13 cellular contexts compared by ENCODE assay signal in the genomic region with DNA sequence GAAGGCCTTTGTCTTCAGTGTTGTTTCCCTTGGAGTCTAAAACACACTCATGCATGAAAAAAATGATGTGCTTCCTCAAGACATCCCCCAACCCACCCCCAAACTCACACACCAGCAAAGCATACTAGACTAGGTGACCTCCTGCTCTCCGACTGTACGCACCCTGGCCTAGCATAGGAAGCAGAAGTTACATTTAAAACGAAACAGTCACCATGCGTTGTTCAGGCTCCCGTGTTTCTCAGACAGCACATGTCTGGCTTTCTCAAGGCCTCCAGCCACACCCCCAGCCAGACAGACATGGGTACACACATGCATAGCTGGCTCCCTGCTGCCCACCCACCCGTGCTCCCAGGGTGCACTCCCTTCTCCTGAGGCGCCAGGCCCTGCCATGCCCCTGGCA. TPM values are rescaled to one million over a fixed set of nuclear protein-coding genes. Genes with fewer than 3 reads are reported as not detected.
DNase-seq lines count a peak whose midpoint lies in the region; ATAC-seq, FAIRE-seq and TF ChIP-seq lines count a peak whose summit lies in the region.
"Had no signal": no experiment of that assay in that cellular context is flagged by ENCODE, and none has a peak within 500 bp of the region (broad histone marks: within the 10 kb centered on the region; RNA-seq: fewer than 3 reads in every experiment).

No MANE protein-coding gene starts in this region.

- H3K36me3 Mint-ChIP-seq in astrocyte (ENCODE audit: low read depth, unreplicated experiment) = peaks cover 12% of the 10 kb centered on the region

- H3K4me3 Mint-ChIP-seq in astrocyte (ENCODE audit: unreplicated experiment) = no peak overlapping the region
- H3K4me3 Mint-ChIP-seq: T-helper 1 cell treated with Interleukin-12 subunit alpha and Interleukin-12 subunit beta and Interleukin-4 antibody, amounts not matched to agents 30 μg/mL and 1 μg/mL, for 36 hours had no signal

- no peaks in the 10 kb centered on the region for H3K79me2 ChIP-seq in astrocyte (ENCODE audit: insufficient read depth, low read length)

- H3K4me1 Mint-ChIP-seq in astrocyte (ENCODE audit: low read depth, unreplicated experiment) = peaks cover 26% of the 10 kb centered on the region

- H3K27me3 Mint-ChIP-seq in astrocyte (ENCODE audit: low read depth, unreplicated experiment) = no peaks in the 10 kb centered on the region

- FAIRE-seq in GM19239 (lab: Jason Lieb, UNC) (peak; percentile 86), astrocyte (lab: Jason Lieb, UNC) (no peak)

- H4K20me1 ChIP-seq in astrocyte (ENCODE audit: insufficient read depth, low read length) = no peaks in the 10 kb centered on the region

- no peak overlapping the region for H2AFZ ChIP-seq in astrocyte (ENCODE audit: low read depth, low read length)

- H3K9me3 ChIP-seq in astrocyte (ENCODE audit: insufficient read depth, low read depth, low read length) = no peaks in the 10 kb centered on the region
- H3K9me3 ChIP-seq: esophagus squamous epithelium had no signal

- no peaks in the 10 kb centered on the region for H3K9me3 Mint-ChIP-seq in astrocyte (ENCODE audit: unreplicated experiment)
- H3K9me3 Mint-ChIP-seq: T-helper 1 cell treated with Interleukin-12 subunit alpha and Interleukin-12 subunit beta and Interleukin-4 antibody, amounts not matched to agents 30 μg/mL and 1 μg/mL, for 36 hours had no signal

- intact Hi-C loops in sciatic nerve (cut with DNase I) = no loop called here

- H3K4me1 ChIP-seq in astrocyte (ENCODE audit: insufficient read depth, low read length) = no peaks in the 10 kb centered on the region

- no peak for TF ChIP-seq CTCF in astrocyte (IDR thresholded peaks at IDR 0.05; ENCODE audit: insufficient read depth, low read depth, low read length)

- H3K9ac ChIP-seq in astrocyte (ENCODE audit: low read length) = no peak overlapping the region

- H3K36me3 ChIP-seq in astrocyte (ENCODE audit: insufficient read depth, low read length) = no peaks in the 10 kb centered on the region

- no peak overlapping the region for H3K4me2 ChIP-seq in astrocyte (ENCODE audit: low read length)

- peak; percentile 59 for ATAC-seq in HG03025 (IDR thresholded peaks at IDR 0.05; ENCODE audit: low FRiP score, unreplicated experiment)
- peak; percentile 44 for ATAC-seq in sciatic nerve
- ATAC-seq in GM19324 (IDR thresholded peaks at IDR 0.05; ENCODE audit: low FRiP score, unreplicated experiment) = no peak

- peak overlapping the region; percentile 71 for H3K27ac Mint-ChIP-seq in astrocyte (ENCODE audit: unreplicated experiment)

- no peaks in the 10 kb centered on the region for H3K27me3 ChIP-seq in astrocyte (ENCODE audit: insufficient read depth, low read length)
- H3K27me3 ChIP-seq: esophagus squamous epithelium had no signal

- H3K27ac ChIP-seq in astrocyte (ENCODE audit: low read depth, low read length) = no peak overlapping the region
- H3K27ac ChIP-seq: esophagus squamous epithelium had no signal

- no peak overlapping the region for H3K4me3 ChIP-seq in astrocyte (ENCODE audit: insufficient read depth, low read depth, low read length)
- H3K4me3 ChIP-seq: esophagus squamous epithelium had no signal

- peak; percentile 31 for DNase-seq in GM19239 (ENCODE audit: insufficient read length, low spot score)
- DNase-seq in astrocyte (ENCODE audit: low read depth) = no peak
- DNase-seq in sciatic nerve (ENCODE audit: low spot score) = no peak
- no peak for DNase-seq in DMS 273 (lab: John Stamatoyannopoulos, UW; ENCODE audit: unreplicated experiment)
- no peak for DNase-seq in foreskin melanocyte
- DNase-seq in T-helper 9 cell = no peak
- DNase-seq: activated naive CD4-positive, alpha-beta T cell treated with anti-CD3 and anti-CD28 coated beads, Interleukin-2, amount 50 U/mL, for 16 hours; esophagus squamous epithelium; stimulated activated CD4-positive, alpha-beta T cell treated with anti-CD3 and anti-CD28 coated beads, Interleukin-4, amount 100 ng/mL, for 1 hour had no signal

RNA-seq across cellular contexts. Expression of a gene that starts 28.7 kb away (rescaled TPM):
- total RNA-seq in astrocyte (not detected in 2 replicates), sciatic nerve (2.4 TPM)
- total RNA-seq: esophagus squamous epithelium, mononuclear cell had no signal
